ENCODE assay signal across 25 cellular contexts in genomic region chr1:192697771-192698170, GRCh38.
"Had no signal": no experiment of that assay in that cellular context is flagged by ENCODE, and none has a peak within 500 bp of the region (broad histone marks: within the 10 kb centered on the region; RNA-seq: fewer than 3 reads in every experiment).

No MANE protein-coding gene starts in this region.

- FAIRE-seq: astrocyte had no signal

- H3K9me3 Mint-ChIP-seq: activated CD8-positive, alpha-beta T cell treated with anti-CD3 and anti-CD28 coated beads for 36 hours; activated naive CD8-positive, alpha-beta T cell treated with anti-CD3 and anti-CD28 coated beads, Interleukin-2, amount 10 ng/mL, durations not matched to agents 7 days and 5 days had no signal

- ATAC-seq: activated CD4-positive, CD25-positive, alpha-beta regulatory T cell treated with anti-CD3 and anti-CD28 coated beads, Interleukin-2, amount 50 U/mL, for 24 hours; activated CD8-positive, alpha-beta T cell treated with anti-CD3 and anti-CD28 coated beads for 36 hours had no signal

- DNase-seq: activated CD4-positive, alpha-beta T cell treated with anti-CD3 and anti-CD28 coated beads for 4 hours; activated CD8-positive, alpha-beta memory T cell treated with anti-CD3 and anti-CD28 coated beads, Interleukin-2, amount 50 U/mL, for 4 hours; activated CD8-positive, alpha-beta T cell treated with anti-CD3 and anti-CD28 coated beads for 36 hours; activated naive CD4-positive, alpha-beta T cell treated with anti-CD3 and anti-CD28 coated beads, Interleukin-2, amount 50 U/mL, for 16 hours; activated naive CD8-positive, alpha-beta T cell treated with anti-CD3 and anti-CD28 coated beads, Interleukin-2, amount 10 ng/mL, durations not matched to agents 7 days and 5 days; amygdala; brain microvascular endothelial cell; colonic mucosa; MG63; NCI-H1048; NCI-H146; NCI-H187 treated with DMSO at 0.1 percent for 48 hours; NCI-H2171; NCI-H2227 treated with DMSO at 0.1 percent for 48 hours; NCI-H446 treated with DMSO at 0.1 percent for 48 hours; NCI-H524 treated with DMSO at 0.1 percent for 48 hours; NCI-H774; Peyer's patch; Right ventricle myocardium superior; SJCRH30; SK-N-SH; T-helper 1 cell; WERI-Rb-1 had no signal

- H3K27ac Mint-ChIP-seq: activated CD8-positive, alpha-beta T cell treated with anti-CD3 and anti-CD28 coated beads for 36 hours; activated naive CD8-positive, alpha-beta T cell treated with anti-CD3 and anti-CD28 coated beads, Interleukin-2, amount 10 ng/mL, durations not matched to agents 7 days and 5 days had no signal

- H3K4me1 Mint-ChIP-seq: activated naive CD8-positive, alpha-beta T cell treated with anti-CD3 and anti-CD28 coated beads, Interleukin-2, amount 10 ng/mL, durations not matched to agents 7 days and 5 days had no signal

- H3K36me3 Mint-ChIP-seq: activated naive CD8-positive, alpha-beta T cell treated with anti-CD3 and anti-CD28 coated beads, Interleukin-2, amount 10 ng/mL, durations not matched to agents 7 days and 5 days had no signal

- H3K4me3 Mint-ChIP-seq: activated CD8-positive, alpha-beta T cell treated with anti-CD3 and anti-CD28 coated beads for 36 hours; activated naive CD8-positive, alpha-beta T cell treated with anti-CD3 and anti-CD28 coated beads, Interleukin-2, amount 10 ng/mL, durations not matched to agents 7 days and 5 days had no signal
